2 cellular contexts compared by ENCODE assay signal in genomic region chr15:63086967-63087366, GRCh38.
TF ChIP-seq lines count a peak whose summit lies in the region.

No MANE protein-coding gene starts in this region.

TF ChIP-seq in HepG2, 621 proteins besides CTCF, POLR2A, EP300 and RAD21:
- TF ChIP-seq SALL1 (CRISPR knock-in tag; IDR thresholded peaks at IDR 0.05) (0 out of 2 replicates have a peak, but pooled peaks have one; percentile 15), ZFP62 (CRISPR knock-in tag; IDR thresholded peaks at IDR 0.05) (no peak)

TF ChIP-seq in H1, 55 proteins besides CTCF, POLR2A, EP300 and RAD21:
- no peak for TF ChIP-seq GTF2F1 (IDR thresholded peaks at IDR 0.05; ENCODE audit: borderline replicate concordance, low read depth, low read length)
- TF ChIP-seq CREB1 (IDR thresholded peaks at IDR 0.05), result no peak
- no peak for TF ChIP-seq CHD2 (IDR thresholded peaks at IDR 0.05; ENCODE audit: low read length)
- no peak for TF ChIP-seq RXRA (IDR thresholded peaks at IDR 0.05; ENCODE audit: insufficient read depth, low read depth, low read length)
- no peak for TF ChIP-seq RBBP5 (IDR thresholded peaks at IDR 0.05; ENCODE audit: borderline replicate concordance, low read depth, low read length)
- TF ChIP-seq EZH2 (IDR thresholded peaks at IDR 0.05; ENCODE audit: low read depth, low read length, severe bottlenecking), result no peak
- TF ChIP-seq JUND (IDR thresholded peaks at IDR 0.05; ENCODE audit: low read length), result no peak
- TF ChIP-seq TBP (IDR thresholded peaks at IDR 0.05; ENCODE audit: low read depth, low read length), result no peak
- TF ChIP-seq TCF12 (IDR thresholded peaks at IDR 0.05; ENCODE audit: low read depth, low read length), result no peak
- no peak for TF ChIP-seq PHF8 (conservative IDR thresholded peaks at IDR 0.05; ENCODE audit: low read depth, low read length)
- no peak for TF ChIP-seq NRF1 (IDR thresholded peaks at IDR 0.05; ENCODE audit: low read depth, low read length)
- no peak for TF ChIP-seq BRCA1 (IDR thresholded peaks at IDR 0.05; ENCODE audit: low read depth, low read length)
- no peak for TF ChIP-seq SP2 (IDR thresholded peaks at IDR 0.05; ENCODE audit: low read length)
- no peak for TF ChIP-seq E2F6 (IDR thresholded peaks at IDR 0.05)
- no peak for TF ChIP-seq RFX5 (IDR thresholded peaks at IDR 0.05; ENCODE audit: borderline replicate concordance, low read depth, low read length)
- no peak for TF ChIP-seq HDAC2 (IDR thresholded peaks at IDR 0.05; ENCODE audit: borderline replicate concordance in 1 of 2, low read depth in 2 of 2, low read length in 2 of 2)
